In the genomic region with DNA sequence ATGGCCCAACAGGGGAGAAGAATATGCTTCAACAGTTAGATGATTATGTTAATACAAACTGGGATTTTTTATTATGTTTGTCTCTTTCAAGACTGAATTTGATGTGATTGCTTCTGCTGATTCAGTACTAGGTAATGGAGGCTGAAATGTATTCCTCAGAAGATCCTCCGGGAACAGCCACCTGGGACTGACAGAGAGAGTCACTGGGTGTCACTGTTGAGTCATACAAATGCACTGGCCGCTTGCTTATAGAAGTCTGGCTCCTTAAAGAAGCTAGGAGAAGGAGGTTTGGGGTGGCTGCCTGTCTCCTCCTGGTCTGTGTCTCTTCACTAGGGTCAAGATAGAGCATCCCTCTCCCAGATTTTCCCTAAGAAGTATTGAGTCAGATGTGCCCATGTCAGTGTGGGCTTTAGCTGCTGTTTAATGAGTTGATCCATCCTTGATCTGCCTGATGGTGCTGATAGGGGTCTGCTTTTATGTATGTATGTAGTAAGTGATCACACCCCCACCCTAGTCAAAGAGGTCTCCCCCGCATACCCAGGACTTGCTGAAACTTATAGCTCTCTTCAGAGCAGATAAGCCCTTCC, we compare ENCODE assay signal across 7 cellular contexts.
DNase-seq lines count a peak whose midpoint lies in the region; ATAC-seq lines count a peak whose summit lies in the region.

No MANE protein-coding gene starts in this region.

- ATAC-seq in GM18868 (IDR thresholded peaks at IDR 0.05; ENCODE audit: unreplicated experiment) (peak; percentile 50), HG02970 (IDR thresholded peaks at IDR 0.05; ENCODE audit: low FRiP score, unreplicated experiment) (no peak), GM21526 (IDR thresholded peaks at IDR 0.05; ENCODE audit: low FRiP score, unreplicated experiment) (no peak)

- DNase-seq in NCI-H2196 treated with DMSO at 0.1 percent for 48 hours (lab: John Stamatoyannopoulos, UW; ENCODE audit: unreplicated experiment) (peak; percentile 49), cerebellar cortex (ENCODE audit: low spot score) (peak; percentile 89), myocyte (ENCODE audit: low read depth) (peak; percentile 78)
- DNase-seq in effector CD8-positive, alpha-beta T cell (lab: John Stamatoyannopoulos, UW) = no peak
